Comparison of ENCODE assay signal across 20 cellular contexts in the genomic region with DNA sequence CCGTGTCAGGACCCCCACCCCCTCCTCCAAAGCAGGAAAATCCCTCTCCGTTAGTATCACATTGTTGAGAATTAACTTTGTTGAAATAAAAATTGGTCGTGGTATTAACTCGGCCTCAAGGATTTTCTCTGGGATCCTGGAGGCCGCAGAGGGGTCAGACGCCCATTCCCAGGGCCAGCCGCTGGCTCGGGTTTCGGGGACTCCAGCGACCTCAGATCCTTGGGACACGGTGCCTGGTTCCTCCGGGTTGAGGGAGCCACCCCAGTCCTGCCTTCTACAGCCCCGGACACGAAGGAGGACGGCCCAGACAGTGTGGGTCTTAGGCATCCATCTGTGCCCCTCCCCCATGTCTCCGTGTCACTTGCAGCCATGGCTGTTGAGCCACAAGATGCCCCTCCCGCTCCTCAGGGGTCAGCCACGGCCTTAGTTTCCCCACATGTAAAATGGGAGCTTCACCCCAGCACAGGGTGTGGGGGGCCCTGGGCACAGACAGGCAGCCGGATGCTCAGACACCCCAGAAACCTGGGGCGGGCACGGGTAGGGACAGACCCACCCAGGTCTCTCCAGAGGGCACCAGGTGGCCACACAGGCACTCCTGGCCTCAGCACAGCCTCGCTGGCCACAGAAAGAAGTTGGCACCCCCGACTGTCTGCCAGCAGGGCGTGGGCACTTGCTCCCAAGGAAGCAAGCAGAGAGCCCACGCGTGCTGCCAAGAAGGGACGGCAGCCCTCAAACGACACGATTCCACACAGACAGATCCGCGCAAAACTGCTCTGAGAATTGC. TPM values are rescaled to one million over a fixed set of nuclear protein-coding genes. Genes with fewer than 3 reads are reported as not detected.
"Had no signal": no experiment of that assay in that cellular context is flagged by ENCODE, and none has a peak within 500 bp of the region (broad histone marks: within the 10 kb centered on the region; RNA-seq: fewer than 3 reads in every experiment).

No MANE protein-coding gene starts in this region.

- H3K36me3 ChIP-seq: esophagus muscularis mucosa, gastrocnemius medialis, heart right ventricle, neutrophil, right atrium auricular region, sigmoid colon, tibial nerve had no signal

- H3K36me3 Mint-ChIP-seq: natural killer cell treated with Interleukin-12 subunit alpha and Interleukin-12 subunit beta and Interleukin-15 and Interleukin-18, amount 100 ng/mL, for 72 hours; stimulated activated naive B cell treated with anti-CD40 and anti-IgM and Interleukin-4, amounts not matched to agents 10 μg/mL and 1 μg/mL and 100 μg/mL, for 72 hours had no signal

- H3K4me3 Mint-ChIP-seq: dendritic cell treated with granulocyte-macrophage colony-stimulating factor and Interleukin-4, amounts not matched to agents 40 ng/mL and 50 ng/mL, for 4 days; effector memory CD8-positive, alpha-beta T cell; natural killer cell treated with Interleukin-12 subunit alpha and Interleukin-12 subunit beta and Interleukin-15 and Interleukin-18, amount 100 ng/mL, for 72 hours; stimulated activated naive B cell treated with anti-CD40 and anti-IgM and Interleukin-4, amounts not matched to agents 10 μg/mL and 1 μg/mL and 100 μg/mL, for 72 hours; stimulated activated naive CD8-positive, alpha-beta T cell treated with anti-CD3 and anti-CD28 coated beads, Interleukin-15, amount 100 ng/mL, for 72 hours had no signal

- H3K27ac ChIP-seq: epithelial cell of prostate, esophagus muscularis mucosa, gastrocnemius medialis, neutrophil, right atrium auricular region, sigmoid colon, skin epidermis, testis, tibial nerve had no signal

- H3K27ac Mint-ChIP-seq: dendritic cell treated with granulocyte-macrophage colony-stimulating factor and Interleukin-4, amounts not matched to agents 40 ng/mL and 50 ng/mL, for 4 days; effector memory CD8-positive, alpha-beta T cell; natural killer cell treated with Interleukin-12 subunit alpha and Interleukin-12 subunit beta and Interleukin-15 and Interleukin-18, amount 100 ng/mL, for 72 hours; stimulated activated naive B cell treated with anti-CD40 and anti-IgM and Interleukin-4, amounts not matched to agents 10 μg/mL and 1 μg/mL and 100 μg/mL, for 72 hours; stimulated activated naive CD8-positive, alpha-beta T cell treated with anti-CD3 and anti-CD28 coated beads, Interleukin-15, amount 100 ng/mL, for 72 hours had no signal

- ATAC-seq: effector memory CD8-positive, alpha-beta T cell; gastrocnemius medialis; heart right ventricle; natural killer cell treated with Interleukin-12 subunit alpha and Interleukin-12 subunit beta and Interleukin-15 and Interleukin-18, amount 100 ng/mL, for 72 hours; stimulated activated naive B cell treated with anti-CD40 and anti-IgM and Interleukin-4, amounts not matched to agents 10 μg/mL and 1 μg/mL and 100 μg/mL, for 72 hours; stimulated activated naive CD8-positive, alpha-beta T cell treated with anti-CD3 and anti-CD28 coated beads, Interleukin-15, amount 100 ng/mL, for 72 hours had no signal

- H3K4me1 ChIP-seq: esophagus muscularis mucosa, gastrocnemius medialis, sigmoid colon, testis had no signal

- H3K9me3 ChIP-seq: esophagus muscularis mucosa, gastrocnemius medialis, heart right ventricle, neutrophil, right atrium auricular region, sigmoid colon, testis, tibial nerve had no signal

- H3K9me3 Mint-ChIP-seq: dendritic cell treated with granulocyte-macrophage colony-stimulating factor and Interleukin-4, amounts not matched to agents 40 ng/mL and 50 ng/mL, for 4 days; effector memory CD8-positive, alpha-beta T cell; natural killer cell treated with Interleukin-12 subunit alpha and Interleukin-12 subunit beta and Interleukin-15 and Interleukin-18, amount 100 ng/mL, for 72 hours; stimulated activated naive B cell treated with anti-CD40 and anti-IgM and Interleukin-4, amounts not matched to agents 10 μg/mL and 1 μg/mL and 100 μg/mL, for 72 hours; stimulated activated naive CD8-positive, alpha-beta T cell treated with anti-CD3 and anti-CD28 coated beads, Interleukin-15, amount 100 ng/mL, for 72 hours had no signal

- DNase-seq: effector memory CD8-positive, alpha-beta T cell; gastrocnemius medialis; heart right ventricle; kidney glomerular epithelial cell; posterior cingulate gyrus; sigmoid colon; stimulated activated CD4-positive, alpha-beta T cell treated with anti-CD3 and anti-CD28 coated beads, Interleukin-2, amount 100 ng/mL, for 24 hours; stimulated activated CD4-positive, alpha-beta T cell treated with anti-CD3 and anti-CD28 coated beads, Interleukin-4, amount 100 ng/mL, for 4 hours; stimulated activated naive B cell treated with anti-CD40 and anti-IgM and Interleukin-4, amounts not matched to agents 10 μg/mL and 1 μg/mL and 100 μg/mL, for 72 hours; stimulated activated naive CD8-positive, alpha-beta T cell treated with anti-CD3 and anti-CD28 coated beads, Interleukin-15, amount 100 ng/mL, for 72 hours; testis had no signal

- H3K27me3 Mint-ChIP-seq: natural killer cell treated with Interleukin-12 subunit alpha and Interleukin-12 subunit beta and Interleukin-15 and Interleukin-18, amount 100 ng/mL, for 72 hours; stimulated activated naive CD8-positive, alpha-beta T cell treated with anti-CD3 and anti-CD28 coated beads, Interleukin-15, amount 100 ng/mL, for 72 hours had no signal

- H3K4me1 Mint-ChIP-seq: stimulated activated naive B cell treated with anti-CD40 and anti-IgM and Interleukin-4, amounts not matched to agents 10 μg/mL and 1 μg/mL and 100 μg/mL, for 72 hours; stimulated activated naive CD8-positive, alpha-beta T cell treated with anti-CD3 and anti-CD28 coated beads, Interleukin-15, amount 100 ng/mL, for 72 hours had no signal

- H3K27me3 ChIP-seq: gastrocnemius medialis, right atrium auricular region, testis had no signal

- H3K4me3 ChIP-seq: esophagus muscularis mucosa, gastrocnemius medialis, heart right ventricle, right atrium auricular region, sigmoid colon, skin epidermis, testis, tibial nerve had no signal

RNA-seq across cellular contexts. Expression of gene GP1BB, which starts 15.5 kb away (rescaled TPM):
- total RNA-seq: natural killer cell treated with Interleukin-12 subunit alpha and Interleukin-12 subunit beta and Interleukin-15 and Interleukin-18, amount 100 ng/mL, for 72 hours had no signal

RNA-seq across cellular contexts. Expression of gene TBX1, which starts 21.7 kb away (rescaled TPM):
- total RNA-seq: mononuclear cell had no signal

RNA-seq across cellular contexts. Expression of gene SEPTIN5, which starts 24.6 kb away (rescaled TPM):
- total RNA-seq: natural killer cell treated with Interleukin-12 subunit alpha and Interleukin-12 subunit beta and Interleukin-15 and Interleukin-18, amount 100 ng/mL, for 72 hours had no signal
